ENCODE assay signal across 13 cellular contexts in genomic region chr7:92823042-92823441, GRCh38. TPM values are rescaled to one million over a fixed set of nuclear protein-coding genes. Genes with fewer than 3 reads are reported as not detected.
DNase-seq lines count a peak whose midpoint lies in the region; ATAC-seq and TF ChIP-seq lines count a peak whose summit lies in the region.
"Had no signal": no experiment of that assay in that cellular context is flagged by ENCODE, and none has a peak within 500 bp of the region (broad histone marks: within the 10 kb centered on the region; RNA-seq: fewer than 3 reads in every experiment).

No MANE protein-coding gene starts in this region.

- H3K9ac ChIP-seq in Loucy (ENCODE audit: low read depth, low read length, poor library complexity, severe bottlenecking) = peak overlapping the region; percentile 98

- CTCF ChIA-PET in A673 (lab: Charles Lee) = no interaction called here

- H3K4me1 ChIP-seq in Loucy (ENCODE audit: insufficient read depth, low read length, poor library complexity, severe bottlenecking) = peaks cover 83% of the 10 kb centered on the region
- H3K4me1 ChIP-seq in A673 (ENCODE audit: insufficient read depth, low read length, poor library complexity, severe bottlenecking) = no peaks in the 10 kb centered on the region

- peaks cover 82% of the 10 kb centered on the region for H3K36me3 ChIP-seq in Loucy (ENCODE audit: insufficient read depth, low read length)
- no peaks in the 10 kb centered on the region for H3K36me3 ChIP-seq in A673 (ENCODE audit: insufficient read depth, low read length, poor library complexity, severe bottlenecking)

- H2AFZ ChIP-seq in Loucy (ENCODE audit: low read length) = no peak overlapping the region

- H3K9me2 ChIP-seq in Loucy (replicated peaks; ENCODE audit: low read depth, low read length) = no peaks in the 10 kb centered on the region

- intact Hi-C loops in activated T-helper 1 cell treated with anti-CD3 and anti-CD28 coated beads, Interleukin-12 subunit alpha, Interleukin-12 subunit beta, Interleukin-2, Interleukin-4 antibody, amounts not matched to agents 30 ng/mL and 10 ng/mL and 1 ng/mL, durations not matched to agents 14 hours and 24 hours and 36 hours (cut with micrococcal nuclease) = loop anchor here (1.0 kb wide), 1 partner anchor 10 kb away; no protein-coding TSS in a partner anchor
- intact Hi-C loops in A673 (cut with micrococcal nuclease; ENCODE audit: unreplicated experiment) = no loop called here

- H3K27me3 ChIP-seq in Loucy (ENCODE audit: insufficient read depth, low read length, poor library complexity, severe bottlenecking) = no peaks in the 10 kb centered on the region
- H3K27me3 ChIP-seq in A673 (replicated peaks; ENCODE audit: insufficient read depth, low read depth, low read length, poor library complexity) = no peaks in the 10 kb centered on the region
- H3K27me3 ChIP-seq: MG63 had no signal

- TF ChIP-seq CTCF in Loucy (conservative IDR thresholded peaks at IDR 0.05; ENCODE audit: low read length) = no peak
- no peak for TF ChIP-seq CTCF in A673 (conservative IDR thresholded peaks at IDR 0.05; ENCODE audit: low read depth, low read length)

- DNase-seq in activated naive CD4-positive, alpha-beta T cell treated with anti-CD3 and anti-CD28 coated beads, Interleukin-2, amount 50 U/mL, for 16 hours = no peak
- DNase-seq in activated T-helper 1 cell treated with anti-CD3 and anti-CD28 coated beads, Interleukin-12 subunit alpha, Interleukin-12 subunit beta, Interleukin-2, Interleukin-4 antibody, amounts not matched to agents 30 ng/mL and 10 ng/mL and 1 ng/mL, durations not matched to agents 14 hours and 24 hours and 36 hours (ENCODE audit: low spot score) = no peak
- DNase-seq in A673 (ENCODE audit: low spot score) = no peak
- DNase-seq: CD8-positive, alpha-beta T cell; KBM-7; MG63; NCI-H1105; NCI-H1694 treated with DMSO at 0.1 percent for 48 hours had no signal

- peak overlapping the region; percentile 90 for H3K4me2 ChIP-seq in Loucy (ENCODE audit: low read depth, low read length, poor library complexity, severe bottlenecking)

- peaks cover 15% of the 10 kb centered on the region for H3K9me3 Mint-ChIP-seq in activated naive CD4-positive, alpha-beta T cell treated with anti-CD3 and anti-CD28 coated beads, Interleukin-2, amount 50 U/mL, for 24 hours
- peaks cover 19% of the 10 kb centered on the region for H3K9me3 Mint-ChIP-seq in activated T-helper 1 cell treated with anti-CD3 and anti-CD28 coated beads, Interleukin-12 subunit alpha, Interleukin-12 subunit beta, Interleukin-2, Interleukin-4 antibody, amounts not matched to agents 30 ng/mL and 10 ng/mL and 1 ng/mL, durations not matched to agents 14 hours and 24 hours and 36 hours
- peaks cover 11% of the 10 kb centered on the region for H3K9me3 Mint-ChIP-seq in stimulated activated naive CD8-positive, alpha-beta T cell treated with anti-CD3 and anti-CD28 coated beads, Interleukin-15, Interleukin-2, amounts not matched to agents 100 ng/mL and 50 ng/mL, for 24 hours

- H3K27me3 Mint-ChIP-seq in activated naive CD4-positive, alpha-beta T cell treated with anti-CD3 and anti-CD28 coated beads, Interleukin-2, amount 50 U/mL, for 24 hours = no peaks in the 10 kb centered on the region
- H3K27me3 Mint-ChIP-seq in activated T-helper 1 cell treated with anti-CD3 and anti-CD28 coated beads, Interleukin-12 subunit alpha, Interleukin-12 subunit beta, Interleukin-2, Interleukin-4 antibody, amounts not matched to agents 30 ng/mL and 10 ng/mL and 1 ng/mL, durations not matched to agents 14 hours and 24 hours and 36 hours (ENCODE audit: insufficient read depth) = no peaks in the 10 kb centered on the region
- no peaks in the 10 kb centered on the region for H3K27me3 Mint-ChIP-seq in stimulated activated naive CD8-positive, alpha-beta T cell treated with anti-CD3 and anti-CD28 coated beads, Interleukin-15, Interleukin-2, amounts not matched to agents 100 ng/mL and 50 ng/mL, for 24 hours

- peak overlapping the region; percentile 63 for H3K4me3 Mint-ChIP-seq in activated naive CD4-positive, alpha-beta T cell treated with anti-CD3 and anti-CD28 coated beads, Interleukin-2, amount 50 U/mL, for 24 hours
- peak overlapping the region; percentile 53 for H3K4me3 Mint-ChIP-seq in activated T-helper 1 cell treated with anti-CD3 and anti-CD28 coated beads, Interleukin-12 subunit alpha, Interleukin-12 subunit beta, Interleukin-2, Interleukin-4 antibody, amounts not matched to agents 30 ng/mL and 10 ng/mL and 1 ng/mL, durations not matched to agents 14 hours and 24 hours and 36 hours
- no peak overlapping the region for H3K4me3 Mint-ChIP-seq in stimulated activated naive CD8-positive, alpha-beta T cell treated with anti-CD3 and anti-CD28 coated beads, Interleukin-15, Interleukin-2, amounts not matched to agents 100 ng/mL and 50 ng/mL, for 24 hours
- H3K4me3 Mint-ChIP-seq: CD8-positive, alpha-beta T cell had no signal

- POLR2A ChIA-PET in A673 (lab: Charles Lee; ENCODE audit: low non-redundant PET) = no interaction called here

- H3F3A ChIP-seq in Loucy (ENCODE audit: low read depth) = 0 out of 2 replicates have a peak, but pooled peaks cover 6% of the 10 kb centered on the region

- no peak for ATAC-seq in HG03175 (IDR thresholded peaks at IDR 0.05; ENCODE audit: unreplicated experiment)
- ATAC-seq: CD8-positive, alpha-beta T cell; Right ventricle myocardium inferior had no signal

- BruUV-seq in A673 (replicated peaks; lab: Mats Ljungman, UMichigan) = no TSS peak

- no peak overlapping the region for H3K27ac ChIP-seq in A673 (ENCODE audit: low read depth, low read length, poor library complexity, severe bottlenecking)

- peaks cover 98% of the 10 kb centered on the region for H4K20me1 ChIP-seq in Loucy (ENCODE audit: insufficient read depth, low read length, poor library complexity, severe bottlenecking)

- peaks cover 35% of the 10 kb centered on the region for H3K36me3 Mint-ChIP-seq in activated naive CD4-positive, alpha-beta T cell treated with anti-CD3 and anti-CD28 coated beads, Interleukin-2, amount 50 U/mL, for 24 hours
- H3K36me3 Mint-ChIP-seq in activated T-helper 1 cell treated with anti-CD3 and anti-CD28 coated beads, Interleukin-12 subunit alpha, Interleukin-12 subunit beta, Interleukin-2, Interleukin-4 antibody, amounts not matched to agents 30 ng/mL and 10 ng/mL and 1 ng/mL, durations not matched to agents 14 hours and 24 hours and 36 hours (ENCODE audit: low read depth) = peaks cover 64% of the 10 kb centered on the region
- peaks cover 84% of the 10 kb centered on the region for H3K36me3 Mint-ChIP-seq in stimulated activated naive CD8-positive, alpha-beta T cell treated with anti-CD3 and anti-CD28 coated beads, Interleukin-15, Interleukin-2, amounts not matched to agents 100 ng/mL and 50 ng/mL, for 24 hours (ENCODE audit: low read depth)

- H3K4me3 ChIP-seq in Loucy (ENCODE audit: low read length, poor library complexity, severe bottlenecking) (peak overlapping the region; percentile 87), A673 (ENCODE audit: low read depth, low read length, poor library complexity, severe bottlenecking) (no peak overlapping the region)
- H3K4me3 ChIP-seq: MG63 had no signal

- H3K79me2 ChIP-seq in Loucy (ENCODE audit: insufficient read depth, low read length) = peaks cover 100% of the 10 kb centered on the region

- no peaks in the 10 kb centered on the region for H3K9me3 ChIP-seq in Loucy (ENCODE audit: insufficient read depth, low read depth, low read length)
- H3K9me3 ChIP-seq in A673 (ENCODE audit: low read depth, low read length, poor library complexity, severe bottlenecking) = no peaks in the 10 kb centered on the region
- H3K9me3 ChIP-seq: MG63 had no signal

- peaks cover 92% of the 10 kb centered on the region for H3K4me1 Mint-ChIP-seq in activated naive CD4-positive, alpha-beta T cell treated with anti-CD3 and anti-CD28 coated beads, Interleukin-2, amount 50 U/mL, for 24 hours
- H3K4me1 Mint-ChIP-seq in activated T-helper 1 cell treated with anti-CD3 and anti-CD28 coated beads, Interleukin-12 subunit alpha, Interleukin-12 subunit beta, Interleukin-2, Interleukin-4 antibody, amounts not matched to agents 30 ng/mL and 10 ng/mL and 1 ng/mL, durations not matched to agents 14 hours and 24 hours and 36 hours (ENCODE audit: low read depth) = peaks cover 91% of the 10 kb centered on the region
- H3K4me1 Mint-ChIP-seq in stimulated activated naive CD8-positive, alpha-beta T cell treated with anti-CD3 and anti-CD28 coated beads, Interleukin-15, Interleukin-2, amounts not matched to agents 100 ng/mL and 50 ng/mL, for 24 hours (ENCODE audit: low read depth) = peaks cover 91% of the 10 kb centered on the region

- peak overlapping the region; percentile 88 for H3K27ac Mint-ChIP-seq in activated naive CD4-positive, alpha-beta T cell treated with anti-CD3 and anti-CD28 coated beads, Interleukin-2, amount 50 U/mL, for 24 hours
- peak overlapping the region; percentile 74 for H3K27ac Mint-ChIP-seq in activated T-helper 1 cell treated with anti-CD3 and anti-CD28 coated beads, Interleukin-12 subunit alpha, Interleukin-12 subunit beta, Interleukin-2, Interleukin-4 antibody, amounts not matched to agents 30 ng/mL and 10 ng/mL and 1 ng/mL, durations not matched to agents 14 hours and 24 hours and 36 hours
- H3K27ac Mint-ChIP-seq in stimulated activated naive CD8-positive, alpha-beta T cell treated with anti-CD3 and anti-CD28 coated beads, Interleukin-15, Interleukin-2, amounts not matched to agents 100 ng/mL and 50 ng/mL, for 24 hours = peak overlapping the region; percentile 62
- H3K27ac Mint-ChIP-seq: CD8-positive, alpha-beta T cell had no signal

RNA-seq across cellular contexts. Expression of gene CDK6, which starts 13.3 kb away (rescaled TPM):
- total RNA-seq in activated T-helper 1 cell treated with anti-CD3 and anti-CD28 coated beads, Interleukin-12 subunit alpha, Interleukin-12 subunit beta, Interleukin-2, Interleukin-4 antibody, amounts not matched to agents 30 ng/mL and 10 ng/mL and 1 ng/mL, durations not matched to agents 14 hours and 24 hours and 36 hours = 328 and 332 TPM in 2 replicates
- 10.0 and 10.5 TPM in 2 replicates for total RNA-seq in A673 (2021)

Comparison
In these comparisons a context has a peak if more than half of its experiments do, and no peak if none do; other contexts are left out.
1. RNA of gene CDK6, which starts 13.3 kb away (total RNA-seq): 328 to 332 TPM in activated T-helper 1 cell treated with anti-CD3 and anti-CD28 coated beads, Interleukin-12 subunit alpha, Interleukin-12 subunit beta, Interleukin-2, Interleukin-4 antibody, amounts not matched to agents 30 ng/mL and 10 ng/mL and 1 ng/mL, durations not matched to agents 14 hours and 24 hours and 36 hours; 10.0 to 10.5 TPM in A673; every median in the first group is over 10 times any median in the second.
2. Peak in every context shown above with its lines, with median percentiles within 50 percentile points of each other: H3K27ac Mint-ChIP-seq.